ENCODE assay signal across 27 cellular contexts in genomic region chr9:84710701-84711397, GRCh38. TPM values are rescaled to one million over a fixed set of nuclear protein-coding genes. Genes with fewer than 3 reads are reported as not detected.
DNase-seq lines count a peak whose midpoint lies in the region; ATAC-seq, FAIRE-seq and TF ChIP-seq lines count a peak whose summit lies in the region.
"Had no signal": no experiment of that assay in that cellular context is flagged by ENCODE, and none has a peak within 500 bp of the region (broad histone marks: within the 10 kb centered on the region; RNA-seq: fewer than 3 reads in every experiment).

No MANE protein-coding gene starts in this region.

- no peaks in the 10 kb centered on the region for H3K27me3 ChIP-seq in right atrium auricular region
- no peaks in the 10 kb centered on the region for H3K27me3 ChIP-seq in bronchial epithelial cell (ENCODE audit: control insufficient read depth, insufficient read depth, low read length)
- H3K27me3 ChIP-seq in right cardiac atrium (ENCODE audit: control insufficient read depth, insufficient read depth), result no peaks in the 10 kb centered on the region
- H3K27me3 ChIP-seq: pancreas had no signal

- H3K36me3 ChIP-seq in right atrium auricular region (no peaks in the 10 kb centered on the region), bronchial epithelial cell (ENCODE audit: control insufficient read depth, insufficient read depth, low read length) (no peaks in the 10 kb centered on the region)
- H3K36me3 ChIP-seq: pancreas had no signal

- H3K4me3 ChIP-seq in right atrium auricular region (no peak overlapping the region), bronchial epithelial cell (ENCODE audit: low read depth, low read length) (no peak overlapping the region), right cardiac atrium (ENCODE audit: low read length) (no peak overlapping the region)
- H3K4me3 ChIP-seq: pancreas had no signal

- peak; percentile 72 for ATAC-seq in Right ventricle myocardium inferior
- peak; percentile 73 to 77 for ATAC-seq in right cardiac atrium
- no peak for ATAC-seq in GM18519 (IDR thresholded peaks at IDR 0.05; ENCODE audit: low FRiP score, unreplicated experiment)
- ATAC-seq: activated naive CD4-positive, alpha-beta T cell treated with anti-CD3 and anti-CD28 coated beads, Interleukin-2, amount 50 U/mL, for 72 hours; activated T-helper 17 cell treated with anti-CD3 and anti-CD28 coated beads, Interleukin-2, amount 50 U/mL, for 72 hours had no signal

- intact Hi-C loops in Right ventricle myocardium inferior (cut with DNase I), result no loop called here
- intact Hi-C loops in right cardiac atrium (cut with DNase I), result no loop called here

- TF ChIP-seq CTCF in right atrium auricular region (IDR thresholded peaks at IDR 0.05) (no peak), bronchial epithelial cell (IDR thresholded peaks at IDR 0.05; ENCODE audit: insufficient read depth, low read length, severe bottlenecking) (no peak)

- no peak for FAIRE-seq in bronchial epithelial cell (lab: Jason Lieb, UNC)
- FAIRE-seq: kidney, pancreas, RCC 7860 had no signal

- no peaks in the 10 kb centered on the region for H3K9me3 ChIP-seq in right atrium auricular region
- no peaks in the 10 kb centered on the region for H3K9me3 ChIP-seq in right cardiac atrium (ENCODE audit: control insufficient read depth, low read length)
- H3K9me3 ChIP-seq: pancreas had no signal

- DNase-seq in Right ventricle myocardium inferior (ENCODE audit: missing footprints) (no peak), right atrium auricular region (ENCODE audit: low spot score) (no peak), bronchial epithelial cell (ENCODE audit: low read depth) (peak; percentile 7), right cardiac atrium (peak; percentile 18 to 52 (median 46)), NCI-H510A treated with DMSO at 0.1 percent for 48 hours (lab: John Stamatoyannopoulos, UW) (no peak), glomerular visceral epithelial cell (ENCODE audit: extremely low spot score) (no peak), COLO829 (ENCODE audit: low spot score) (no peak)
- DNase-seq: activated CD4-positive, CD25-positive, alpha-beta regulatory T cell; activated CD8-positive, alpha-beta memory T cell treated with anti-CD3 and anti-CD28 coated beads, Interleukin-2, amount 50 U/mL, for 4 hours; anterior cingulate cortex; CD4-positive, CD25-positive, alpha-beta regulatory T cell; DMS 273 treated with DMSO at 0.1 percent for 48 hours; H9; IMR-90; kidney; NCI-H1092; NCI-H187 treated with DMSO at 0.1 percent for 48 hours; NCI-H2227 treated with DMSO at 0.1 percent for 48 hours; nephron progenitor cell; pancreas; stimulated activated CD4-positive, alpha-beta T cell treated with anti-CD3 and anti-CD28 coated beads, Interleukin-2, amount 100 ng/mL, for 48 hours; T-helper 1 cell had no signal

- H3K27ac ChIP-seq in right atrium auricular region (peak overlapping the region in 1 of 2 donors; percentile 29), right cardiac atrium (ENCODE audit: low read length) (no peak overlapping the region)
- H3K27ac ChIP-seq: 22Rv1 had no signal

- WGBS in right cardiac atrium, result 72% methylated on average over 4 of the region's 4 CpGs

- peaks cover 0 to 9% of the 10 kb centered on the region in 2 donors for H3K4me1 ChIP-seq in right atrium auricular region
- H3K4me1 ChIP-seq in right cardiac atrium (ENCODE audit: control insufficient read depth, insufficient read depth, low read length), result peaks cover 2% of the 10 kb centered on the region
- H3K4me1 ChIP-seq: pancreas had no signal

RNA-seq across cellular contexts. Expression of gene NTRK2, which starts 41.3 kb away (rescaled TPM):
- 8.2 TPM for total RNA-seq in Right ventricle myocardium inferior
- total RNA-seq in right atrium auricular region, result 10 to 100 TPM; 11.9 to 30.1 TPM
- total RNA-seq in bronchial epithelial cell, result not detected in 2 replicates
- 10 to 100 TPM; 24.0 to 55.3 (median 39.7) TPM for total RNA-seq in right cardiac atrium
- polyA plus RNA-seq in right cardiac atrium, result 9.6 TPM

Comparison
In these comparisons a context has a peak if more than half of its experiments do, and no peak if none do; other contexts are left out.
1. DNase-seq: peak in bronchial epithelial cell (single experiment) and right cardiac atrium (3 of 3); none in Right ventricle myocardium inferior (single experiment), right atrium auricular region (single experiment), NCI-H510A treated with DMSO at 0.1 percent for 48 hours (single experiment), glomerular visceral epithelial cell (single experiment) and COLO829 (single experiment).